In the genomic region with DNA sequence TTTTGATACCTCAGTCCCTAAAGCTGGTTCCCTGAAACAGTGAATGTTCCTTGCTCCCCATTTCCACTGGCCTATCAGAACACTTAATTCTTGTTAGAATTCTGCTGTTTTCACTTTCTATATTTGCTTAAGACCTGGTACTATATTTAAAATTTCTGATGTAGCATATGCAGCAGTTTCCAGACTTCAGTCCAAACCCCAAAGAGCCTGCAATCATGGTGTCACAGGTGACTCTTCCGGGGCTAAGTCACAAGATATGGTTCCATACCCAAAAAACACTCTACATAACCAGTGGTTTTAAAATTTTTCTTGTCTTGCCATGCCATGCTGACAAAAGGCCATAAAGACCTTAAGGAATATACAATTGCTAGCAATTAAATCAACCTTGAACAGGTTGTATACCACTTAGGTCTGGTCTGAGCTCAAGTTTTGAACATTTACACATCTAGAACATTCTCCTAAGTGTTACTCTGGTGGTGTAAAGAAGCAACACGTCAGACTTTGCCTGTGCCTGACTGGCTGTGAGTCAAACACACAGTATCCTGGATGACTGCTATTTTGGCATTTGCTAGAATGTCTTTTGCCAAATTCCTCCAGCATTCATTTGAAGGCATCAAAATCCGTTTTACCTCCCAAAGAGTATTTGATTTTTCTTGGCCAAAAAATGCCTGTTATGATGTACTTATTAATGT, we compare ENCODE assay signal across 13 cellular contexts.
DNase-seq lines count a peak whose midpoint lies in the region; ATAC-seq and TF ChIP-seq lines count a peak whose summit lies in the region.
"Had no signal": no experiment of that assay in that cellular context is flagged by ENCODE, and none has a peak within 500 bp of the region (broad histone marks: within the 10 kb centered on the region; RNA-seq: fewer than 3 reads in every experiment).

No MANE protein-coding gene starts in this region.

- no peak overlapping the region for H3K4me3 ChIP-seq in foreskin fibroblast (ENCODE audit: low read depth in 1 of 2, low read length in 2 of 2)
- no peak overlapping the region for H3K4me3 ChIP-seq in sigmoid colon
- H3K4me3 ChIP-seq in OCI-LY7 (ENCODE audit: low read depth, low read length, poor library complexity, severe bottlenecking) = no peak overlapping the region
- H3K4me3 ChIP-seq: colonic mucosa, psoas muscle had no signal

- H3K4me1 ChIP-seq in sigmoid colon (peaks cover 0 to 8% (median 3%) of the 10 kb centered on the region in 4 donors), OCI-LY7 (ENCODE audit: insufficient read depth, low read length, poor library complexity, severe bottlenecking) (no peaks in the 10 kb centered on the region)
- H3K4me1 ChIP-seq: colonic mucosa, psoas muscle had no signal

- 64 to 70% methylated on average over 3 of the region's 3 CpGs for WGBS in sigmoid colon, 2 donors

- CTCF ChIA-PET in OCI-LY7 (lab: Charles Lee; ENCODE audit: unreplicated experiment) = no interaction called here

- H3K79me2 ChIP-seq in OCI-LY7 (ENCODE audit: insufficient read depth, low read depth, low read length) = no peaks in the 10 kb centered on the region

- no peak overlapping the region for H3K27ac ChIP-seq in sigmoid colon
- H3K27ac ChIP-seq in OCI-LY7 (ENCODE audit: low read depth, low read length, poor library complexity, severe bottlenecking) = no peak overlapping the region
- H3K27ac ChIP-seq: colonic mucosa, psoas muscle had no signal

- no peaks in the 10 kb centered on the region for H4K20me1 ChIP-seq in OCI-LY7 (ENCODE audit: insufficient read depth, low read length)

- no peak for TF ChIP-seq POLR2A in sigmoid colon (IDR thresholded peaks at IDR 0.05)

- no peaks in the 10 kb centered on the region for H3K9me3 ChIP-seq in sigmoid colon
- no peaks in the 10 kb centered on the region for H3K9me3 ChIP-seq in OCI-LY7 (ENCODE audit: low read length)
- H3K9me3 ChIP-seq: colonic mucosa, psoas muscle had no signal

- no peak overlapping the region for H3K4me2 ChIP-seq in OCI-LY7 (ENCODE audit: low read length)

- no peaks in the 10 kb centered on the region for H3K27me3 ChIP-seq in sigmoid colon
- H3K27me3 ChIP-seq: colonic mucosa had no signal

- no TSS peak for BruUV-seq in OCI-LY7 (replicated peaks; lab: Mats Ljungman, UMichigan)

- DNase-seq in HS-27A (ENCODE audit: low read depth) (peak; percentile 47), amniotic epithelial cell (ENCODE audit: low read depth) (peak; percentile 38), foreskin fibroblast (peak; percentile 60 to 76), stromal cell of bone marrow (ENCODE audit: low read depth) (peak; percentile 82), sigmoid colon (no peak), OCI-LY7 (ENCODE audit: low spot score) (no peak), NCI-H1436 (lab: John Stamatoyannopoulos, UW) (no peak)
- DNase-seq: activated CD4-positive, alpha-beta T cell treated with anti-CD3 and anti-CD28 coated beads for 1 hour; colonic mucosa; hypothalamus; NCI-H526 treated with DMSO at 0.1 percent for 48 hours; psoas muscle had no signal

- H3K9me2 ChIP-seq in OCI-LY7 (ENCODE audit: insufficient read depth, low read length) = no peaks in the 10 kb centered on the region

- POLR2A ChIA-PET in OCI-LY7 (lab: Charles Lee) = no interaction called here

- H3K36me3 ChIP-seq in sigmoid colon (no peaks in the 10 kb centered on the region), OCI-LY7 (ENCODE audit: insufficient read depth, low read length) (no peaks in the 10 kb centered on the region)
- H3K36me3 ChIP-seq: colonic mucosa had no signal

- no peak overlapping the region for H2AFZ ChIP-seq in OCI-LY7 (ENCODE audit: low read length)

- intact Hi-C loops in sigmoid colon (cut with DNase I) = no loop called here
- intact Hi-C loops in OCI-LY7 (cut with micrococcal nuclease; ENCODE audit: unreplicated experiment) = no loop called here

- no peak for TF ChIP-seq EP300 in sigmoid colon (IDR thresholded peaks at IDR 0.05)

- TF ChIP-seq CTCF in foreskin fibroblast (IDR thresholded peaks at IDR 0.05; ENCODE audit: low read depth, low read length) = no peak
- TF ChIP-seq CTCF in sigmoid colon (IDR thresholded peaks at IDR 0.05) = no peak
- TF ChIP-seq CTCF in OCI-LY7 (conservative IDR thresholded peaks at IDR 0.05; ENCODE audit: low read length) = no peak

- ATAC-seq in HG02840 (IDR thresholded peaks at IDR 0.05; ENCODE audit: low FRiP score, unreplicated experiment) = no peak

Comparison
In these comparisons a context has a peak if more than half of its experiments do, and no peak if none do; other contexts are left out.
1. DNase-seq: peak in HS-27A (single experiment), amniotic epithelial cell (single experiment), foreskin fibroblast (2 of 2) and stromal cell of bone marrow (single experiment); none in sigmoid colon (single experiment), OCI-LY7 (single experiment) and NCI-H1436 (single experiment).